Comparison of ENCODE assay signal across 24 cellular contexts in the genomic region with DNA sequence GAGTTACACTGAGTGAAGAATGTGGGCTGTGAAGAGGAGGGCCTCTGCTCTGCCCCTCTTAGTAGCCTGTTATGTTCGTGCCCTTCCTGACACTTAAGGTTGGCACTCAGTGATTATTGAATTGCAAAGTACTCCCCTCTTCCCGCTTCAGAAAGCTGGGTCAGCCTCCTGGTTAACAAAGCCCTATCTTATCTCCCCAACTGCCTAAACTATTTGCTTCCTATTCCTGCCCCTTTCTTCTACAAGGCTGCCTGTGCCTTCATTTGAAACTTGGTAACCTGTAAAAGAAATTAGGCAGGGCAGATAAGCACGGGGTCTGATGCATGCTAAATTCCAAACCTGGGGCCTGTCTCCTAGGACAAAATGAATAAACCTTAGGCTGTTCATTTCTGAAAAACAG. TPM values are rescaled to one million over a fixed set of nuclear protein-coding genes. Genes with fewer than 3 reads are reported as not detected.
DNase-seq lines count a peak whose midpoint lies in the region; ATAC-seq, FAIRE-seq and TF ChIP-seq lines count a peak whose summit lies in the region.
"Had no signal": no experiment of that assay in that cellular context is flagged by ENCODE, and none has a peak within 500 bp of the region (broad histone marks: within the 10 kb centered on the region; RNA-seq: fewer than 3 reads in every experiment).

No MANE protein-coding gene starts in this region.

- H3K27ac ChIP-seq in H1 (ENCODE audit: low read depth, low read length): no peak overlapping the region
- no peak overlapping the region for H3K27ac ChIP-seq in testis
- no peak overlapping the region for H3K27ac ChIP-seq in gastroesophageal sphincter
- H3K27ac ChIP-seq: BLaER1 treated with 17β-estradiol and CSF1 and Interleukin-3, amounts not matched to agents 10 nM and 100 nM; KMS-11; SJSA1 had no signal

- H2BK15ac ChIP-seq in H1 (ENCODE audit: low read length): no peak overlapping the region

- no peaks in the 10 kb centered on the region for H3K36me3 ChIP-seq in Caco-2 (ENCODE audit: control insufficient read depth, insufficient read depth, low read length)
- no peaks in the 10 kb centered on the region for H3K36me3 ChIP-seq in H1 (ENCODE audit: control insufficient read depth in 2 of 4, insufficient read depth in 4 of 4, low read length in 3 of 4)
- H3K36me3 ChIP-seq in testis (ENCODE audit: low read depth, missing control alignments): no peaks in the 10 kb centered on the region
- H3K36me3 ChIP-seq in gastroesophageal sphincter: no peaks in the 10 kb centered on the region
- H3K36me3 ChIP-seq: BLaER1 treated with 17β-estradiol and CSF1 and Interleukin-3, amounts not matched to agents 10 nM and 100 nM; SJSA1 had no signal

- POLR2A ChIA-PET in Caco-2 (lab: Charles Lee) (no interaction called here), H1 (lab: Charles Lee; ENCODE audit: partially characterized antibody) (no interaction called here)

- intact Hi-C loops in Caco-2 (cut with micrococcal nuclease; ENCODE audit: unreplicated experiment): no loop called here
- intact Hi-C loops in testis (cut with DNase I; ENCODE audit: low total_unique reads): no loop called here
- intact Hi-C loops in sciatic nerve (cut with DNase I): no loop called here

- no peaks in the 10 kb centered on the region for H3K79me1 ChIP-seq in H1 (ENCODE audit: low read depth, low read length)

- no peak overlapping the region for H2BK12ac ChIP-seq in H1 (ENCODE audit: low read depth, low read length)

- no peak overlapping the region for H3K4ac ChIP-seq in H1 (replicated peaks; ENCODE audit: insufficient read length, low read depth, low read length)

- no peak overlapping the region for H3K4me3 Mint-ChIP-seq in Caco-2 (ENCODE audit: unreplicated experiment)
- no peak overlapping the region for H3K4me3 Mint-ChIP-seq in nephron
- H3K4me3 Mint-ChIP-seq: CD4-positive, alpha-beta T cell; IgD-negative memory B cell had no signal

- no peak overlapping the region for H2BK120ac ChIP-seq in H1 (replicated peaks; ENCODE audit: low read depth, low read length)

- H2AFZ ChIP-seq in H1 (ENCODE audit: low read length): 0 out of 2 replicates have a peak overlapping the region, but pooled peaks have one; percentile 77

- peaks cover 24% of the 10 kb centered on the region for H3K4me1 Mint-ChIP-seq in Caco-2 (ENCODE audit: low read depth, unreplicated experiment)
- H3K4me1 Mint-ChIP-seq in nephron: peaks cover 17% of the 10 kb centered on the region
- H3K4me1 Mint-ChIP-seq: IgD-negative memory B cell had no signal

- no TSS peak for BruUV-seq in Caco-2 (replicated peaks; lab: Mats Ljungman, UMichigan)

- H3K4me3 ChIP-seq in Caco-2 (ENCODE audit: low read depth, low read length) (no peak overlapping the region), H1 (ENCODE audit: extremely low read depth in 1 of 4, insufficient read depth in 2 of 4, low read depth in 3 of 4, low read length in 4 of 4) (no peak overlapping the region), testis (no peak overlapping the region), gastroesophageal sphincter (no peak overlapping the region)
- H3K4me3 ChIP-seq: BLaER1 treated with 17β-estradiol and CSF1 and Interleukin-3, amounts not matched to agents 10 nM and 100 nM; GM12878; SJSA1 had no signal

- TF ChIP-seq CTCF in Caco-2 (IDR thresholded peaks at IDR 0.05; ENCODE audit: insufficient read depth in 1 of 2, low read depth in 1 of 2, low read length in 1 of 2, severe bottlenecking in 1 of 2, unreplicated experiment in 1 of 2): no peak
- no peak for TF ChIP-seq CTCF in H1 (IDR thresholded peaks at IDR 0.05; ENCODE audit: control extremely low read depth in 1 of 3, insufficient read depth in 1 of 3, low read depth in 1 of 3, low read length in 3 of 3)
- TF ChIP-seq CTCF in nephron (IDR thresholded peaks at IDR 0.05; ENCODE audit: unreplicated experiment in 3 of 3): no peak
- no peak for TF ChIP-seq CTCF in testis (IDR thresholded peaks at IDR 0.05)
- TF ChIP-seq CTCF in gastroesophageal sphincter (IDR thresholded peaks at IDR 0.05): no peak

- H3K4me1 ChIP-seq in Caco-2 (peaks cover 24% of the 10 kb centered on the region), H1 (replicated peaks in 1 of 4; ENCODE audit: control insufficient read depth in 3 of 4, insufficient read depth in 4 of 4, low read length in 3 of 4) (peaks cover 4 to 27% (median 18%) of the 10 kb centered on the region in 4 experiments), testis (no peaks in the 10 kb centered on the region), gastroesophageal sphincter (no peaks in the 10 kb centered on the region)
- H3K4me1 ChIP-seq: BLaER1 treated with 17β-estradiol and CSF1 and Interleukin-3, amounts not matched to agents 10 nM and 100 nM; SJSA1 had no signal

- no peaks in the 10 kb centered on the region for H3K9me3 ChIP-seq in Caco-2
- H3K9me3 ChIP-seq in H1 (ENCODE audit: insufficient read depth in 2 of 2, low read depth in 1 of 2, low read length in 1 of 2): no peaks in the 10 kb centered on the region
- no peaks in the 10 kb centered on the region for H3K9me3 ChIP-seq in testis
- H3K9me3 ChIP-seq in gastroesophageal sphincter: no peaks in the 10 kb centered on the region
- H3K9me3 ChIP-seq: BLaER1 treated with 17β-estradiol and CSF1 and Interleukin-3, amounts not matched to agents 10 nM and 100 nM; SJSA1 had no signal

- no peak overlapping the region; the same call in 1 of the 2 replicates for H2BK20ac ChIP-seq in H1 (ENCODE audit: low read length)

- ATAC-seq in gastroesophageal sphincter: no peak
- no peak for ATAC-seq in sciatic nerve
- ATAC-seq: GM12878, HCT116 had no signal

- H3K14ac ChIP-seq in H1 (ENCODE audit: insufficient read length): no peak overlapping the region

- FAIRE-seq in H1 (lab: Jason Lieb, UNC): no peak
- FAIRE-seq: G401.6, GM12878 had no signal

- DNase-seq in Caco-2 (no peak), OCI-M1 (lab: John Stamatoyannopoulos, UW) (peak; percentile 23), H1 (ENCODE audit: low read depth in 1 of 2, low spot score in 2 of 2) (no peak), testis (no peak), sciatic nerve (ENCODE audit: low spot score) (no peak)
- DNase-seq: CD4-positive, alpha-beta T cell; COR-L47; GOT3; NCI-H1092; NCI-H1417 treated with DMSO at 0.1 percent for 48 hours; NCI-H1694 treated with DMSO at 0.1 percent for 48 hours; NCI-H2081; NCI-H526 treated with DMSO at 0.1 percent for 48 hours; Right ventricle myocardium superior; RPMI8226 had no signal

- TF ChIP-seq RAD21 in H1 (IDR thresholded peaks at IDR 0.05 in 1 of 2, conservative IDR thresholded peaks at IDR 0.05 in 1 of 2; ENCODE audit: low read depth in 2 of 2, low read length in 2 of 2): no peak

- H2BK5ac ChIP-seq in H1 (ENCODE audit: low read depth, low read length): no peak overlapping the region

- CTCF ChIA-PET in Caco-2 (lab: Charles Lee): no interaction called here
- CTCF ChIA-PET in H1 (lab: Charles Lee; ENCODE audit: partially characterized antibody): interaction anchor here (2.4 kb wide), 1 partner anchor 30 kb away, joined by 5 read pairs; no protein-coding TSS in a partner anchor

- H3K23me2 ChIP-seq in H1 (ENCODE audit: low read depth, low read length): no peaks in the 10 kb centered on the region

- no peaks in the 10 kb centered on the region for H3K27me3 Mint-ChIP-seq in Caco-2 (ENCODE audit: insufficient read depth, unreplicated experiment)
- H3K27me3 Mint-ChIP-seq in nephron (ENCODE audit: low read depth): peaks cover 4% of the 10 kb centered on the region

- H3K36me3 Mint-ChIP-seq in Caco-2 (ENCODE audit: insufficient read depth, unreplicated experiment) (no peaks in the 10 kb centered on the region), nephron (ENCODE audit: low read depth) (no peaks in the 10 kb centered on the region)
- H3K36me3 Mint-ChIP-seq: IgD-negative memory B cell had no signal

- H3K4me2 ChIP-seq in H1 (ENCODE audit: insufficient read depth in 1 of 2, low read depth in 2 of 2, low read length in 2 of 2): peak overlapping the region; percentile 8 to 39
- H3K4me2 ChIP-seq: BLaER1 treated with 17β-estradiol and CSF1 and Interleukin-3, amounts not matched to agents 10 nM and 100 nM; KMS-11 had no signal

- H4K91ac ChIP-seq in H1 (replicated peaks; ENCODE audit: insufficient read length, low read length): no peak overlapping the region

- no peak overlapping the region for H4K5ac ChIP-seq in H1 (ENCODE audit: insufficient read length, low read depth, low read length)

- no peak overlapping the region for H4K8ac ChIP-seq in H1 (ENCODE audit: extremely low read depth, insufficient read depth, low read length)

- TF ChIP-seq EP300 in H1 (IDR thresholded peaks at IDR 0.05; ENCODE audit: borderline replicate concordance in 1 of 2, low read depth in 2 of 2, low read length in 2 of 2) (no peak), gastroesophageal sphincter (IDR thresholded peaks at IDR 0.05) (no peak)

- no peak for TF ChIP-seq POLR2A in H1 (IDR thresholded peaks at IDR 0.05; ENCODE audit: control extremely low read depth in 1 of 2, low read depth in 2 of 2, low read length in 2 of 2)
- no peak for TF ChIP-seq POLR2A in testis (IDR thresholded peaks at IDR 0.05)
- TF ChIP-seq POLR2A in gastroesophageal sphincter (IDR thresholded peaks at IDR 0.05): no peak

- H3K27ac Mint-ChIP-seq in Caco-2 (ENCODE audit: unreplicated experiment) (peak overlapping the region; percentile 30), nephron (peak overlapping the region; percentile 24 to 91 (median 67))
- H3K27ac Mint-ChIP-seq: CD4-positive, alpha-beta T cell had no signal

- 16% methylated on average over 3 of the region's 3 CpGs; no CpG with 5 or more reads in 1 of the 2 experiments for WGBS in H1 (ENCODE audit: extremely low coverage in 1 of 2, insufficient coverage in 1 of 2, insufficient read length in 1 of 2, insufficient replicate concordance in 2 of 2, low coverage in 1 of 2, low lambda C conversion rate in 2 of 2, missing lambda C conversion rate in 1 of 2), 2 experiments
- WGBS in testis, 2 donors: 67 to 73% methylated on average over 3 of the region's 3 CpGs
- WGBS in gastroesophageal sphincter (ENCODE audit: low coverage in 1 of 2), 2 donors: 69 to 76% methylated on average over 2 to 3 of the region's 3 CpGs

- no peaks in the 10 kb centered on the region for H4K20me1 ChIP-seq in H1 (replicated peaks in 1 of 2; ENCODE audit: control insufficient read depth in 1 of 2, insufficient read depth in 2 of 2, low read length in 2 of 2)
- H4K20me1 ChIP-seq: BLaER1 treated with 17β-estradiol and CSF1 and Interleukin-3, amounts not matched to agents 10 nM and 100 nM had no signal

- H3K56ac ChIP-seq in H1 (replicated peaks; ENCODE audit: insufficient read length, low read depth, low read length): no peak overlapping the region

- H3K79me2 ChIP-seq in H1 (ENCODE audit: control insufficient read depth in 1 of 2, insufficient read depth in 2 of 2, low read length in 2 of 2): no peaks in the 10 kb centered on the region

- no peak overlapping the region for H2AK5ac ChIP-seq in H1 (ENCODE audit: low read depth, low read length)

- H3K9me3 Mint-ChIP-seq in Caco-2 (ENCODE audit: unreplicated experiment) (peaks cover 16% of the 10 kb centered on the region), nephron (no peaks in the 10 kb centered on the region)
- H3K9me3 Mint-ChIP-seq: CD4-positive, alpha-beta T cell had no signal

- no peak overlapping the region for H3K23ac ChIP-seq in H1 (ENCODE audit: insufficient read length)

- H3K18ac ChIP-seq in H1 (ENCODE audit: extremely low read depth, low read length): no peak overlapping the region

- H3K27me3 ChIP-seq in Caco-2 (replicated peaks; ENCODE audit: control insufficient read depth, insufficient read depth, low read length) (no peaks in the 10 kb centered on the region), H1 (replicated peaks in 1 of 4; ENCODE audit: control insufficient read depth in 3 of 4, extremely low read depth in 1 of 4, insufficient read depth in 3 of 4, low read length in 3 of 4) (no peaks in the 10 kb centered on the region), testis (no peaks in the 10 kb centered on the region), gastroesophageal sphincter (no peaks in the 10 kb centered on the region)
- H3K27me3 ChIP-seq: BLaER1 treated with 17β-estradiol and CSF1 and Interleukin-3, amounts not matched to agents 10 nM and 100 nM; SJSA1 had no signal

- no peak overlapping the region for H3K9ac ChIP-seq in H1 (replicated peaks in 1 of 4; ENCODE audit: extremely low read depth in 1 of 4, low read depth in 3 of 4, low read length in 3 of 4)
- H3K9ac ChIP-seq: BLaER1 treated with 17β-estradiol and CSF1 and Interleukin-3, amounts not matched to agents 10 nM and 100 nM; KMS-11 had no signal

RNA-seq across cellular contexts. Expression of gene TMEM150C, which starts 23.1 kb away (rescaled TPM):
- 5.0 and 5.7 TPM in 2 replicates for total RNA-seq in Caco-2 (2022)
- 1.7 and 1.9 TPM in 2 replicates for total RNA-seq in H1 (2021; fragmentation: NEBNext Ultra II Directional; extraction: Animal tissue kit (Norgen Biotek cat#: 25700))
- polyA plus RNA-seq in H1 (2011; rRNA removed): 1.2 and 1.5 TPM in 2 replicates
- 1.8 TPM for polyA plus RNA-seq in H1 (2011; cell fraction: cytosol; rRNA removed)
- 0.64 TPM for polyA plus RNA-seq in H1 (2011; cell fraction: nucleus; rRNA removed)
- polyA plus RNA-seq in H1 (2012, experiment 1 of 2): 2.0 to 2.7 TPM (median 2.5 TPM) in 4 replicates
- 0.43 TPM for polyA plus RNA-seq in H1 (2012, experiment 2 of 2)
- polyA plus RNA-seq in H1 (2013, experiment 1 of 2): 2.6 TPM
- polyA plus RNA-seq in H1 (2013, experiment 2 of 2): 2.7 TPM
- 1.9 and 3.8 TPM in 2 replicates for polyA minus RNA-seq in H1 (2011; rRNA and poly(A)+ RNA removed)
- 2.2 TPM for polyA minus RNA-seq in H1 (2011; cell fraction: cytosol; rRNA and poly(A)+ RNA removed)
- polyA minus RNA-seq in H1 (2011; cell fraction: nucleus; rRNA and poly(A)+ RNA removed): 0.50 TPM
- total RNA-seq in testis: 10 to 100 TPM in 1 of 2 donors, 1 to 10 TPM in 1; 7.2 to 11.4 TPM
- 7.7 TPM for polyA plus RNA-seq in testis (ENCODE audit: insufficient read depth, low read depth, low replicate concordance)
- total RNA-seq in gastroesophageal sphincter: 1 to 10 TPM; 3.5 to 10.0 (median 4.8) TPM
- total RNA-seq in sciatic nerve: 14.3 TPM
- total RNA-seq: CD4-positive, alpha-beta T cell; SJSA1 had no signal
- polyA plus RNA-seq: IgD-negative memory B cell had no signal
